8 cellular contexts compared by ENCODE assay signal in genomic region chr6:98839788-98840361, GRCh38. TPM values are rescaled to one million over a fixed set of nuclear protein-coding genes. Genes with fewer than 3 reads are reported as not detected.
DNase-seq lines count a peak whose midpoint lies in the region; ATAC-seq and TF ChIP-seq lines count a peak whose summit lies in the region.

No MANE protein-coding gene starts in this region.

- H3K4me1 ChIP-seq in cardiac muscle cell (ENCODE audit: low read depth) = peaks cover 10% of the 10 kb centered on the region
- H3K4me1 ChIP-seq in right cardiac atrium (ENCODE audit: control insufficient read depth, insufficient read depth, low read length) = peaks cover 3% of the 10 kb centered on the region
- no peaks in the 10 kb centered on the region for H3K4me1 ChIP-seq in PC-3 (ENCODE audit: insufficient read depth, low read length)
- H3K4me1 ChIP-seq in CD8-positive, alpha-beta T cell (ENCODE audit: insufficient read depth, low read length) = peaks cover 14% of the 10 kb centered on the region

- no peak overlapping the region for H3K4me3 Mint-ChIP-seq in type B pancreatic cell
- H3K4me3 Mint-ChIP-seq in CD8-positive, alpha-beta T cell = no peak overlapping the region

- 31% methylated on average over 5 of the region's 5 CpGs for WGBS in right cardiac atrium

- TF ChIP-seq CTCF in cardiac muscle cell (IDR thresholded peaks at IDR 0.05; ENCODE audit: low read depth, low read length) (peak; percentile 39), PC-3 (conservative IDR thresholded peaks at IDR 0.05; ENCODE audit: low read depth, low read length) (peak; percentile 53), fibroblast of villous mesenchyme (IDR thresholded peaks at IDR 0.05; ENCODE audit: insufficient read depth, low read depth, low read length) (peak; percentile 34), type B pancreatic cell (conservative IDR thresholded peaks at IDR 0.05) (peak; percentile 72)
- no peak for TF ChIP-seq CTCF in CD8-positive, alpha-beta T cell (IDR thresholded peaks at IDR 0.05)

- no peaks in the 10 kb centered on the region for H3K9me2 ChIP-seq in PC-3 (replicated peaks; ENCODE audit: low read length)

- no peaks in the 10 kb centered on the region for H4K20me1 ChIP-seq in PC-3 (ENCODE audit: low read length)

- ATAC-seq in right cardiac atrium = no peak
- ATAC-seq in PC-3 = peak; percentile 56
- no peak for ATAC-seq in CD8-positive, alpha-beta T cell
- ATAC-seq in HG03521 (IDR thresholded peaks at IDR 0.05; ENCODE audit: unreplicated experiment) = no peak

- no peak overlapping the region for H3K9ac ChIP-seq in PC-3 (ENCODE audit: low read length)

- no peak overlapping the region for H3K27ac Mint-ChIP-seq in type B pancreatic cell
- H3K27ac Mint-ChIP-seq in CD8-positive, alpha-beta T cell = no peak overlapping the region

- H3K4me2 ChIP-seq in PC-3 (ENCODE audit: low read length) = no peak overlapping the region

- H3K27me3 ChIP-seq in cardiac muscle cell = peaks cover 99% of the 10 kb centered on the region
- peaks cover 8% of the 10 kb centered on the region for H3K27me3 ChIP-seq in right cardiac atrium (ENCODE audit: control insufficient read depth, insufficient read depth)
- peaks cover 95% of the 10 kb centered on the region for H3K27me3 ChIP-seq in PC-3 (ENCODE audit: low read length)
- H3K27me3 ChIP-seq in CD8-positive, alpha-beta T cell (ENCODE audit: insufficient read depth, low read length) = peaks cover 53% of the 10 kb centered on the region

- peak; percentile 43 to 44 for DNase-seq in cardiac muscle cell (ENCODE audit: low read depth in 1 of 2, low spot score in 1 of 2)
- no peak for DNase-seq in right cardiac atrium
- peak; percentile 41 for DNase-seq in PC-3
- peak; percentile 10 for DNase-seq in fibroblast of villous mesenchyme (ENCODE audit: low read depth)
- DNase-seq in type B pancreatic cell (ENCODE audit: extremely low spot score, unreplicated experiment) = no peak
- DNase-seq in NOMO-1 treated with DMSO at 0.1 percent for 48 hours (lab: John Stamatoyannopoulos, UW; ENCODE audit: unreplicated experiment) = no peak
- DNase-seq in CD8-positive, alpha-beta T cell = no peak

- intact Hi-C loops in right cardiac atrium (cut with DNase I) = no loop called here
- intact Hi-C loops in PC-3 (cut with micrococcal nuclease) = no loop called here
- intact Hi-C loops in CD8-positive, alpha-beta T cell (cut with DNase I, micrococcal nuclease) = loop anchor here (10.0 kb wide), 3 partner anchors 775 to 1775 kb away; partner anchors contain the start of gene MMS22L (in 2 of the 2)

- no peaks in the 10 kb centered on the region for H3K36me3 ChIP-seq in cardiac muscle cell
- H3K36me3 ChIP-seq in PC-3 (ENCODE audit: low read depth, low read length) = no peaks in the 10 kb centered on the region
- no peaks in the 10 kb centered on the region for H3K36me3 ChIP-seq in CD8-positive, alpha-beta T cell (ENCODE audit: insufficient read depth, low read length)

- H3K36me3 Mint-ChIP-seq in type B pancreatic cell = peaks cover 7% of the 10 kb centered on the region
- H3K36me3 Mint-ChIP-seq in CD8-positive, alpha-beta T cell = no peaks in the 10 kb centered on the region

- no TSS peak for BruUV-seq in PC-3 (replicated peaks; lab: Mats Ljungman, UMichigan)

- POLR2A ChIA-PET in PC-3 (lab: Charles Lee; ENCODE audit: unreplicated experiment) = interaction anchor here (0.6 kb wide), 1 partner anchor 36 kb away, joined by 5 read pairs; no protein-coding TSS in a partner anchor
- POLR2A ChIA-PET in CD8-positive, alpha-beta T cell (lab: Charles Lee) = interaction anchor here (1.1 kb wide), 1 partner anchor 9 kb away, joined by 3 read pairs; no protein-coding TSS in a partner anchor

- no peaks in the 10 kb centered on the region for H3K9me3 Mint-ChIP-seq in type B pancreatic cell
- no peaks in the 10 kb centered on the region for H3K9me3 Mint-ChIP-seq in CD8-positive, alpha-beta T cell

- H3K27me3 Mint-ChIP-seq in type B pancreatic cell = peaks cover 94% of the 10 kb centered on the region
- peaks cover 71% of the 10 kb centered on the region for H3K27me3 Mint-ChIP-seq in CD8-positive, alpha-beta T cell (ENCODE audit: low read depth)

- H3K9me3 ChIP-seq in cardiac muscle cell (ENCODE audit: low read depth) (no peaks in the 10 kb centered on the region), right cardiac atrium (ENCODE audit: control insufficient read depth, low read length) (no peaks in the 10 kb centered on the region), PC-3 (ENCODE audit: low read length) (no peaks in the 10 kb centered on the region)
- H3K9me3 ChIP-seq in CD8-positive, alpha-beta T cell (ENCODE audit: low read length) = no peaks in the 10 kb centered on the region

- no peak overlapping the region for H2AFZ ChIP-seq in PC-3 (ENCODE audit: low read length)

- no peaks in the 10 kb centered on the region for H3K79me2 ChIP-seq in PC-3 (ENCODE audit: low read length)

- H3K4me3 ChIP-seq in cardiac muscle cell (no peak overlapping the region), right cardiac atrium (ENCODE audit: low read length) (no peak overlapping the region), PC-3 (ENCODE audit: low read length) (no peak overlapping the region), fibroblast of villous mesenchyme (ENCODE audit: low read depth, low read length) (no peak overlapping the region)
- no peak overlapping the region for H3K4me3 ChIP-seq in CD8-positive, alpha-beta T cell (ENCODE audit: low read depth, low read length)

- H3K27ac ChIP-seq in cardiac muscle cell = no peak overlapping the region
- H3K27ac ChIP-seq in right cardiac atrium (ENCODE audit: low read length) = no peak overlapping the region
- no peak overlapping the region for H3K27ac ChIP-seq in PC-3 (ENCODE audit: low read length)
- H3K27ac ChIP-seq in CD8-positive, alpha-beta T cell (ENCODE audit: low read depth, low read length) = no peak overlapping the region

- no peaks in the 10 kb centered on the region for H3F3A ChIP-seq in PC-3 (ENCODE audit: low read length, unreplicated experiment)

- CTCF ChIA-PET in PC-3 (lab: Charles Lee) = no interaction called here
- CTCF ChIA-PET in CD8-positive, alpha-beta T cell (lab: Charles Lee) = no interaction called here

- peaks cover 10% of the 10 kb centered on the region for H3K4me1 Mint-ChIP-seq in type B pancreatic cell (ENCODE audit: unreplicated experiment)
- H3K4me1 Mint-ChIP-seq in CD8-positive, alpha-beta T cell (ENCODE audit: low read depth) = peaks cover 24% of the 10 kb centered on the region

RNA-seq across cellular contexts. Expression of gene POU3F2, which starts 5.5 kb away (rescaled TPM):
- total RNA-seq in cardiac muscle cell = 0.48 and 1.3 TPM in 2 replicates
- polyA plus RNA-seq in cardiac muscle cell = 0.12 and 0.32 TPM in 2 replicates
- total RNA-seq in right cardiac atrium = not detected
- 0.05 TPM for polyA plus RNA-seq in right cardiac atrium
- 0.07 and 0.12 TPM in 2 replicates for total RNA-seq in PC-3 (2014; rRNA removed)
- total RNA-seq in fibroblast of villous mesenchyme = not detected in 2 replicates
- 1.4 and 2.1 TPM in 2 replicates for total RNA-seq in type B pancreatic cell (ENCODE audit: low replicate concordance)
- total RNA-seq in CD8-positive, alpha-beta T cell = not detected

Comparison
In these comparisons a context has a peak if more than half of its experiments do, and no peak if none do; other contexts are left out.
1. DNase-seq: peak in cardiac muscle cell (2 of 2), PC-3 (single experiment) and fibroblast of villous mesenchyme (single experiment); none in right cardiac atrium (0 of 3), type B pancreatic cell (single experiment), NOMO-1 treated with DMSO at 0.1 percent for 48 hours (single experiment) and CD8-positive, alpha-beta T cell (0 of 7).
2. intact Hi-C loops: an anchor here in CD8-positive, alpha-beta T cell (10.0 kb wide); none called in right cardiac atrium and PC-3.